8 cellular contexts compared by ENCODE assay signal in the genomic region with DNA sequence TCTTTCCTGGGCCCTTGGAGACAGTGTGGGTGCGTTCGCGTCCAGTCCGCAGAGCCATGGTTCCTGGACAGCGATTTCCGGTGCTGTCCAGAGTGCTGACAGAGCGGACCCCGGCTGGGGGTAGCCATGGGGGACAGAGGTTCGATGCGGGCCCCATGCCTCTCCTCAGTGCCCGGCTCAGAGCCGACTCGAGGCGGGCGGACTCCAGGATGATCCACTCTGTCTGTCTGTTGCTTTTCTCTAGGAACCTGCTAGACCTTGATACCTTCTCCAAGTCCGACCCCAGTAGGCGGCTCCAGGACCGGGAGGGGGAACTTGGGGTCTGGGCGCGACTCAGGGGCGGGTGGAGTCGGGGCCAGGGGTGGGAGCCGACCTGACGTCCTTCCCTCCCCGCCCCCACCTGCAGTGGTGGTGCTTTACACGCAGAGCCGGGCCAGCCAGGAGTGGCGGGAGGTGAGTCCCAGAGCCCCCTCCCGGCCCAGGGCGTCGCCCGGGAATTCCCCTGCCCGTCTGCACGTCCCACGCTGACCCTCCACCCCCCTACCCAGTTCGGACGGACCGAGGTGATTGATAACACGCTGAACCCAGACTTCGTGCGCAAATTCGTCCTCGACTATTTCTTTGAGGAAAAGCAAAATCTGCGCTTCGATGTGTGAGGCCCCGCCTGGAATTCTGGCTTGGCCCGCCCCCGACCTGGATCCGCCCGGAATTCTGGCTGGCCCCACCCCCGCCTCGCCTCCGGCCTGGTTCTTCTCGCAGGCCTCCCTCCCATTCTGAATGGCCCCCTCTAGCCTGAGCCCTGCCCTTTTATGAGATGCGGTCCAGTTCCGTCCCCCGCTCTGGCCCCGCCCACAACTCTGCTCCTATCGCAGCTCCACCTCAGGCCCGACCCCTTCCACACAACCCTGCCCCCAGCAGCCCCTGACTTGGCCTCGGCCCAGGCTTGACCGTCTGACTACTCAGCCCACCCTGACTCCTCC. TPM values are rescaled to one million over a fixed set of nuclear protein-coding genes. Genes with fewer than 3 reads are reported as not detected.
A peak's percentile ranks its signal among the peaks of the same experiment; 100 is the strongest.
DNase-seq lines count a peak whose midpoint lies in the region; ATAC-seq and TF ChIP-seq lines count a peak whose summit lies in the region.

No MANE protein-coding gene starts in this region.

- H3K36me3 Mint-ChIP-seq in memory B cell = peaks cover 34% of the 10 kb centered on the region
- peaks cover 6% of the 10 kb centered on the region for H3K36me3 Mint-ChIP-seq in type B pancreatic cell

- H3K27me3 Mint-ChIP-seq in memory B cell (peaks cover 11% of the 10 kb centered on the region), type B pancreatic cell (peaks cover 50% of the 10 kb centered on the region)

- CTCF ChIA-PET in Panc1 (lab: Charles Lee) = interaction anchor here (0.6 kb wide), 1 partner anchor 17 kb away, joined by 3 read pairs; no protein-coding TSS in a partner anchor

- no peak overlapping the region for H3K27ac Mint-ChIP-seq in memory B cell
- H3K27ac Mint-ChIP-seq in type B pancreatic cell = no peak overlapping the region

- H3K4me3 Mint-ChIP-seq in memory B cell (peak overlapping the region; percentile 65), type B pancreatic cell (peak overlapping the region; percentile 79)

- TF ChIP-seq CTCF in Panc1 (IDR thresholded peaks at IDR 0.05) (no peak), type B pancreatic cell (conservative IDR thresholded peaks at IDR 0.05) (no peak)

- ATAC-seq in Panc1 (peak; percentile 79), memory B cell (ENCODE audit: low read depth) (peak; percentile 34)

- in situ Hi-C loops in Panc1 (cut with HindIII; ENCODE audit: low pct_unique_long_range_greater_than_20kb, low sequenced_read_pairs) = no loop called here

- no TSS peak for BruUV-seq in Panc1 (replicated peaks; lab: Mats Ljungman, UMichigan)

- intact Hi-C loops in Panc1 (cut with micrococcal nuclease; ENCODE audit: unreplicated experiment) = loop anchor here (5.0 kb wide), 1 partner anchor 202 kb away; no protein-coding TSS in a partner anchor

- no peaks in the 10 kb centered on the region for H3K9me3 ChIP-seq in Panc1 (ENCODE audit: control insufficient read depth, insufficient read depth, low read depth, low read length)

- H3K4me1 Mint-ChIP-seq in memory B cell (peaks cover 11% of the 10 kb centered on the region), type B pancreatic cell (ENCODE audit: unreplicated experiment) (no peaks in the 10 kb centered on the region)

- H3K9me3 Mint-ChIP-seq in memory B cell = peaks cover 2% of the 10 kb centered on the region
- no peaks in the 10 kb centered on the region for H3K9me3 Mint-ChIP-seq in type B pancreatic cell

- no peaks in the 10 kb centered on the region for H3K27me3 ChIP-seq in Panc1 (ENCODE audit: control insufficient read depth, insufficient read depth, low read length)

- DNase-seq in NCI-H446 treated with DMSO at 0.1 percent for 48 hours (lab: John Stamatoyannopoulos, UW) (peak; percentile 12), NCI-H446 (lab: John Stamatoyannopoulos, UW) (no peak), Panc1 (ENCODE audit: low read depth, low spot score) (no peak), ecto neural progenitor cell (ENCODE audit: low spot score) (peak; percentile 82), memory B cell (ENCODE audit: low spot score in 2 of 2) (no peak), type B pancreatic cell (ENCODE audit: extremely low spot score, unreplicated experiment) (peak; percentile 75), H4 (ENCODE audit: low spot score) (no peak), GDM1 (lab: John Stamatoyannopoulos, UW) (no peak)

- no peaks in the 10 kb centered on the region for H3K36me3 ChIP-seq in Panc1 (ENCODE audit: control insufficient read depth, insufficient read depth, low read length)

- no peaks in the 10 kb centered on the region for H3K4me1 ChIP-seq in Panc1 (ENCODE audit: control insufficient read depth, insufficient read depth, low read length)

- POLR2A ChIA-PET in Panc1 (lab: Charles Lee) = no interaction called here

- H3K4me3 ChIP-seq in Panc1 (ENCODE audit: low read depth in 2 of 2, low read length in 2 of 2) = peak overlapping the region; percentile 29 to 46

- H3K27ac ChIP-seq in Panc1 (ENCODE audit: low read length) = no peak overlapping the region

RNA-seq across cellular contexts. Expression of gene CPNE9, which starts 1.0 kb away (rescaled TPM):
- total RNA-seq in Panc1 (2021; ENCODE audit: unreplicated experiment) = 0.13 TPM
- not detected for polyA plus RNA-seq in Panc1 (2012; ENCODE audit: insufficient read length)
- total RNA-seq in type B pancreatic cell (ENCODE audit: low replicate concordance) = 0.34 and 0.59 TPM in 2 replicates
- total RNA-seq in H4 (2014; rRNA removed; shearing (Covaris generic)) = 0.31 TPM in 1 of 2 replicates, not detected in the other

RNA-seq across cellular contexts. Expression of gene BRPF1, which starts 26.9 kb away (rescaled TPM):
- total RNA-seq in Panc1 (2021; ENCODE audit: unreplicated experiment) (17.4 TPM), type B pancreatic cell (ENCODE audit: low replicate concordance) (22.6 and 28.0 TPM in 2 replicates)
- polyA plus RNA-seq in Panc1 (2012; ENCODE audit: insufficient read length) = 11.7 TPM
- 10.1 and 10.6 TPM in 2 replicates for total RNA-seq in H4 (2014; rRNA removed; shearing (Covaris generic))

RNA-seq across cellular contexts. Expression of gene OGG1, which starts 45.1 kb away (rescaled TPM):
- 32.5 TPM for total RNA-seq in Panc1 (2021; ENCODE audit: unreplicated experiment)
- 24.6 TPM for polyA plus RNA-seq in Panc1 (2012; ENCODE audit: insufficient read length)
- 22.8 and 40.4 TPM in 2 replicates for total RNA-seq in type B pancreatic cell (ENCODE audit: low replicate concordance)
- total RNA-seq in H4 (2014; rRNA removed; shearing (Covaris generic)) = 12.9 and 13.0 TPM in 2 replicates

RNA-seq across cellular contexts. Expression of gene MTMR14, which starts 55.3 kb away (rescaled TPM):
- total RNA-seq in Panc1 (2021; ENCODE audit: unreplicated experiment) (26.8 TPM), type B pancreatic cell (ENCODE audit: low replicate concordance) (30.0 and 34.7 TPM in 2 replicates)
- 24.3 TPM for polyA plus RNA-seq in Panc1 (2012; ENCODE audit: insufficient read length)
- 20.2 and 24.4 TPM in 2 replicates for total RNA-seq in H4 (2014; rRNA removed; shearing (Covaris generic))

Comparison
In these comparisons a context has a peak if more than half of its experiments do, and no peak if none do; other contexts are left out.
1. DNase-seq: peak in NCI-H446 treated with DMSO at 0.1 percent for 48 hours (single experiment), ecto neural progenitor cell (single experiment) and type B pancreatic cell (single experiment); none in NCI-H446 (0 of 2), Panc1 (single experiment), memory B cell (0 of 2), H4 (single experiment) and GDM1 (single experiment).